Comparison of ENCODE assay signal across 1 cellular context in genomic region chr19:46487178-46487801, GRCh38.
TF ChIP-seq lines count a peak whose summit lies in the region.

No MANE protein-coding gene starts in this region.

TF ChIP-seq in endothelial cell of umbilical vein, 7 proteins besides CTCF, POLR2A, EP300 and RAD21:
- TF ChIP-seq GATA2 (IDR thresholded peaks at IDR 0.05; ENCODE audit: insufficient read depth, insufficient read length, low read depth, low read length) (no peak), POLR2AphosphoS5 (IDR thresholded peaks at IDR 0.05; ENCODE audit: insufficient read depth, low read depth, low read length) (no peak), EZH2 (IDR thresholded peaks at IDR 0.05; ENCODE audit: borderline replicate concordance, low read depth, low read length, severe bottlenecking) (no peak), MAX (IDR thresholded peaks at IDR 0.05; ENCODE audit: insufficient read depth, insufficient read length) (no peak), MYC (IDR thresholded peaks at IDR 0.05; ENCODE audit: low read depth, low read length) (no peak), JUN (IDR thresholded peaks at IDR 0.05; ENCODE audit: borderline replicate concordance, insufficient read depth, insufficient read length, low read depth) (no peak), FOS (IDR thresholded peaks at IDR 0.05; ENCODE audit: borderline replicate concordance, insufficient read depth, low read length) (no peak)
